ENCODE assay signal across 37 cellular contexts in the genomic region with DNA sequence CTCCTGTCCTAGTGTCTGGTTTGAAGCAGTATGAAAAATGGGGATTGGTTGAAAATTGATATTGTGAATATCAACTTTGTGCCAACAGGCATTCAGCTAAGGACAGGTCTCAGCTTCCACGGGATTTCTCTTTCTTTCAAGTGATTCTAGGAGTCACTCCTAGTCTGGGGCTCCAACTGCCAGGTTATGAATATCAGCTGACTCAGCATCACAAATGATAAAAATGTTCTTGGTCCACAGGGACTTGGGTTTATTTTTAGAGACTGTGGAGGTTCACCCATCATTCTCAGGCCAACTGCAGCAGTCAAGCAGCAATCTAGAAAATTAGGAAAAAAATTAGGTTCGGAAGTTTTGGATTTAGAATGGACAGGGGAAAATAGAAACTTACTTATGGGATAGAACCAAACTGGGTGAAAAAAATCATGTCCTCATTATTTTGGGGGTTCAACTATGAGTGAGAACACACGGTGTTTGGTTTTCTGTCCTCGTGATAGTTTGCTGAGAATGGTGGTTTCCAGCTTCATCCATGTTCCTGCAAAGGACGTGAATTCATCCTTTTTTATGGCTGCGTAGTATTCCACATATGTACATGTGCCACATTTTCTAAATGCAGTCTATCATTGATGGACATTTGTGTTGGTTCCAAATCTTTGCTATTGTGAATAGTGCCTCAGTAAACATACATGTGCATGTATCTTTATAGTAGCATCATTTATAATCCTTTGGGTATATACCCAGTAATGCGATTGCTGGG. TPM values are rescaled to one million over a fixed set of nuclear protein-coding genes. Genes with fewer than 3 reads are reported as not detected.
"Had no signal": no experiment of that assay in that cellular context is flagged by ENCODE, and none has a peak within 500 bp of the region (broad histone marks: within the 10 kb centered on the region; RNA-seq: fewer than 3 reads in every experiment).

No MANE protein-coding gene starts in this region.

- H3K4me3 Mint-ChIP-seq: immature natural killer cell; naive thymus-derived CD8-positive, alpha-beta T cell; nephron; neural crest cell; stimulated activated memory B cell treated with anti-CD40 and anti-IgM and Interleukin-4, amounts not matched to agents 10 μg/mL and 1 μg/mL and 100 μg/mL, for 72 hours; stimulated activated naive CD8-positive, alpha-beta T cell treated with anti-CD3 and anti-CD28 coated beads, Interleukin-15, amount 100 ng/mL, for 72 hours; type B pancreatic cell had no signal

- H3K27ac Mint-ChIP-seq: immature natural killer cell; naive thymus-derived CD8-positive, alpha-beta T cell; nephron; stimulated activated memory B cell treated with anti-CD40 and anti-IgM and Interleukin-4, amounts not matched to agents 10 μg/mL and 1 μg/mL and 100 μg/mL, for 72 hours; stimulated activated naive CD8-positive, alpha-beta T cell treated with anti-CD3 and anti-CD28 coated beads, Interleukin-15, amount 100 ng/mL, for 72 hours; type B pancreatic cell had no signal

- H3K27me3 Mint-ChIP-seq: stimulated activated memory B cell treated with anti-CD40 and anti-IgM and Interleukin-4, amounts not matched to agents 10 μg/mL and 1 μg/mL and 100 μg/mL, for 72 hours; stimulated activated naive CD8-positive, alpha-beta T cell treated with anti-CD3 and anti-CD28 coated beads, Interleukin-15, amount 100 ng/mL, for 72 hours; type B pancreatic cell had no signal

- H3K36me3 ChIP-seq: left lung, lower lobe of right lung, pancreas, prostate gland, tibial nerve, uterus had no signal

- FAIRE-seq: islet of Langerhans, kidney, pancreas had no signal

- DNase-seq: hypothalamus; immature natural killer cell; kidney; left colon; left lung; lower lobe of right lung; mammary epithelial cell; mesenchymal stem cell; naive thymus-derived CD8-positive, alpha-beta T cell; nucleus accumbens; pancreas; posterior cingulate gyrus; retina; right cardiac atrium; stimulated activated CD4-positive, alpha-beta T cell treated with anti-CD3 and anti-CD28 coated beads, Interleukin-1b, Interleukin-23, amount 100 ng/mL, for 48 hours; stimulated activated CD4-positive, alpha-beta T cell treated with anti-CD3 and anti-CD28 coated beads, Interleukin-2, amount 100 ng/mL, for 48 hours; stimulated activated CD4-positive, alpha-beta T cell treated with anti-CD3 and anti-CD28 coated beads, Interleukin-4, amount 100 ng/mL, for 4 hours; stimulated activated CD8-positive, alpha-beta memory T cell treated with anti-CD3 and anti-CD28 coated beads, Interleukin-4, amount 100 ng/mL, for 48 hours; stimulated activated naive CD4-positive, alpha-beta T cell treated with Interleukin-2 at 50 U/mL for 16 hours; stimulated activated naive CD8-positive, alpha-beta T cell treated with anti-CD3 and anti-CD28 coated beads, Interleukin-15, amount 100 ng/mL, for 72 hours; substantia nigra; uterus had no signal

- H3K36me3 Mint-ChIP-seq: immature natural killer cell; stimulated activated memory B cell treated with anti-CD40 and anti-IgM and Interleukin-4, amounts not matched to agents 10 μg/mL and 1 μg/mL and 100 μg/mL, for 72 hours; type B pancreatic cell had no signal

- H3K9me3 ChIP-seq: lower lobe of right lung, pancreas, prostate gland, uterus had no signal

- H3K4me3 ChIP-seq: left lung, lower lobe of right lung, pancreas, prostate gland, smooth muscle cell, tibial nerve, uterus had no signal

- ATAC-seq: left colon; left lung; lower lobe of right lung; naive thymus-derived CD8-positive, alpha-beta T cell; pancreas; right cardiac atrium; stimulated activated memory B cell treated with anti-CD40 and anti-IgM and Interleukin-4, amounts not matched to agents 10 μg/mL and 1 μg/mL and 100 μg/mL, for 72 hours; stimulated activated naive CD8-positive, alpha-beta T cell treated with anti-CD3 and anti-CD28 coated beads, Interleukin-15, amount 100 ng/mL, for 72 hours had no signal

- H3K4me1 ChIP-seq: left lung, lower lobe of right lung, pancreas, prostate gland, tibial nerve, uterus had no signal

- H3K9me3 Mint-ChIP-seq: stimulated activated naive CD8-positive, alpha-beta T cell treated with anti-CD3 and anti-CD28 coated beads, Interleukin-15, amount 100 ng/mL, for 72 hours had no signal

- H3K4me1 Mint-ChIP-seq: immature natural killer cell; naive thymus-derived CD8-positive, alpha-beta T cell; nephron; neural crest cell; stimulated activated memory B cell treated with anti-CD40 and anti-IgM and Interleukin-4, amounts not matched to agents 10 μg/mL and 1 μg/mL and 100 μg/mL, for 72 hours; stimulated activated naive CD8-positive, alpha-beta T cell treated with anti-CD3 and anti-CD28 coated beads, Interleukin-15, amount 100 ng/mL, for 72 hours had no signal

- H3K27ac ChIP-seq: left lung, lower lobe of right lung, pancreas, prostate gland, tibial nerve, uterus had no signal

- H3K4me2 ChIP-seq: smooth muscle cell had no signal

- H3K27me3 ChIP-seq: left lung, tibial nerve, uterus had no signal

RNA-seq across cellular contexts. Expression of a gene that starts 29.0 kb away (rescaled TPM):
- total RNA-seq: kidney; left colon; left lung; liver; lower lobe of right lung; mammary epithelial cell; mucosa of gallbladder; naive thymus-derived CD8-positive, alpha-beta T cell; neural crest cell; osteoblast; pancreas; prostate gland; right cardiac atrium; skeletal muscle tissue; smooth muscle cell; temporal lobe; tibial nerve; ureter; uterus had no signal
- polyA plus RNA-seq: immature natural killer cell; liver; mammary epithelial cell; naive thymus-derived CD8-positive, alpha-beta T cell; pancreas; right cardiac atrium; smooth muscle cell; thymus had no signal

RNA-seq across cellular contexts. Expression of a gene that starts 30.4 kb away (rescaled TPM):
- total RNA-seq: osteoblast, smooth muscle cell had no signal
- polyA plus RNA-seq: mammary epithelial cell, smooth muscle cell had no signal

RNA-seq across cellular contexts. Expression of a gene that starts 43.9 kb away (rescaled TPM):
- total RNA-seq: kidney; left colon; left lung; liver; lower lobe of right lung; mammary epithelial cell; mucosa of gallbladder; naive thymus-derived CD8-positive, alpha-beta T cell; neural crest cell; osteoblast; right cardiac atrium; skeletal muscle tissue; smooth muscle cell; tibial nerve had no signal
- polyA plus RNA-seq: immature natural killer cell; liver; mammary epithelial cell; naive thymus-derived CD8-positive, alpha-beta T cell; right cardiac atrium; smooth muscle cell had no signal
